In genomic region chr18:3247243-3248061, GRCh38 we compare ENCODE assay signal across 8 cellular contexts. TPM values are rescaled to one million over a fixed set of nuclear protein-coding genes. Genes with fewer than 3 reads are reported as not detected.
DNase-seq lines count a peak whose midpoint lies in the region; ATAC-seq and TF ChIP-seq lines count a peak whose summit lies in the region.

Gene MYL12A, plus strand, starts transcription at chr18:3247801. Its CDS starts 5,447 bp downstream, at chr18:3253248.

- peaks cover 34% of the 10 kb centered on the region for H3K4me1 Mint-ChIP-seq in activated CD4-positive, alpha-beta memory T cell treated with anti-CD3 and anti-CD28 coated beads for 36 hours (ENCODE audit: low read depth)

- under 1% methylated on average over 65 of the region's 65 CpGs for WGBS in liver

- ATAC-seq in GM19438 (IDR thresholded peaks at IDR 0.05; ENCODE audit: low read depth, unreplicated experiment) (peak; percentile 74), HG03575 (IDR thresholded peaks at IDR 0.05; ENCODE audit: extremely low read depth, insufficient number of reproducible peaks, low FRiP score, unreplicated experiment) (peak; percentile 47)

- DNase-seq in CD1c-positive myeloid dendritic cell (ENCODE audit: extremely low spot score) (peak; percentile 95), NCI-H82 treated with DMSO at 0.1 percent for 48 hours (lab: John Stamatoyannopoulos, UW; ENCODE audit: unreplicated experiment) (peak; percentile 93), dermis microvascular lymphatic vessel endothelial cell (ENCODE audit: low read depth in 2 of 2) (peak; percentile 96 to 99)
- DNase-seq in activated CD4-positive, alpha-beta memory T cell treated with anti-CD3 and anti-CD28 coated beads for 36 hours, result peak; percentile 97
- peak; percentile 95 for DNase-seq in stimulated activated CD4-positive, alpha-beta T cell treated with anti-CD3 and anti-CD28 coated beads, Interleukin-4, amount 100 ng/mL, for 24 hours

- TF ChIP-seq CTCF in liver (IDR thresholded peaks at IDR 0.05; ENCODE audit: low read depth, low read length, missing input control), result no peak

- no peak for TF ChIP-seq RAD21 in liver (IDR thresholded peaks at IDR 0.05)

- intact Hi-C loops in activated CD4-positive, alpha-beta memory T cell treated with anti-CD3 and anti-CD28 coated beads for 36 hours (cut with micrococcal nuclease), result loop anchor here (1.0 to 10.0 kb wide), 15 partner anchors 14 to 1143 kb away; partner anchors contain the start of genes LPIN2 and SMCHD1

- peaks cover 20% of the 10 kb centered on the region for H3K36me3 Mint-ChIP-seq in activated CD4-positive, alpha-beta memory T cell treated with anti-CD3 and anti-CD28 coated beads for 36 hours

- CTCF ChIA-PET in activated CD4-positive, alpha-beta memory T cell treated with anti-CD3 and anti-CD28 coated beads for 36 hours (lab: Charles Lee), result interaction anchor here (0.6 to 4.0 kb wide), 19 partner anchors 13 to 418 kb away, joined by 3 to 55 read pairs (median 5); partner anchors contain the start of gene LPIN2

- no peaks in the 10 kb centered on the region for H3K27me3 Mint-ChIP-seq in activated CD4-positive, alpha-beta memory T cell treated with anti-CD3 and anti-CD28 coated beads for 36 hours

- POLR2A ChIA-PET in activated CD4-positive, alpha-beta memory T cell treated with anti-CD3 and anti-CD28 coated beads for 36 hours (lab: Charles Lee), result interaction anchor here (0.7 to 3.7 kb wide), 11 partner anchors 13 to 356 kb away, joined by 3 to 24 read pairs (median 4); partner anchors contain the start of gene MYL12B

- peak within 1 kb of the TSS; percentile 98 for H3K27ac Mint-ChIP-seq in activated CD4-positive, alpha-beta memory T cell treated with anti-CD3 and anti-CD28 coated beads for 36 hours

- H3K4me3 Mint-ChIP-seq in activated CD4-positive, alpha-beta memory T cell treated with anti-CD3 and anti-CD28 coated beads for 36 hours, result peak within 1 kb of the TSS; percentile 97

- H3K9me3 ChIP-seq in liver (ENCODE audit: control insufficient read depth in 4 of 4, low read length in 3 of 4), result no peaks in the 10 kb centered on the region

- H3K27ac ChIP-seq in liver (ENCODE audit: low read depth in 1 of 2, low read length in 2 of 2), result peak within 1 kb of the TSS; percentile 97 to 98

- peaks cover 2 to 28% (median 14%) of the 10 kb centered on the region in 4 donors for H3K4me1 ChIP-seq in liver (ENCODE audit: control insufficient read depth in 4 of 4, insufficient read depth in 4 of 4, low read length in 3 of 4)

- H3K9ac ChIP-seq in liver (ENCODE audit: low read depth in 1 of 2, low read length in 2 of 2), result peak within 1 kb of the TSS; percentile 97 to 98

- no peaks in the 10 kb centered on the region for H3K9me3 Mint-ChIP-seq in activated CD4-positive, alpha-beta memory T cell treated with anti-CD3 and anti-CD28 coated beads for 36 hours

- no peaks in the 10 kb centered on the region for H3K36me3 ChIP-seq in liver (ENCODE audit: control insufficient read depth in 4 of 4, insufficient read depth in 3 of 4, low read depth in 1 of 4, low read length in 3 of 4)

- no peaks in the 10 kb centered on the region for H3K27me3 ChIP-seq in liver (ENCODE audit: control insufficient read depth in 4 of 4, insufficient read depth in 4 of 4, low read length in 3 of 4)

- H3K4me3 ChIP-seq in liver (ENCODE audit: low read depth in 1 of 3, low read length in 3 of 3), result peak within 1 kb of the TSS; percentile 84 to 97 (median 90)

TF ChIP-seq in liver, 16 proteins besides CTCF, POLR2A, EP300 and RAD21:
- TF ChIP-seq FOXA2 (IDR thresholded peaks at IDR 0.05) (no peak), NR2F2 (IDR thresholded peaks at IDR 0.05) (peak; percentile 86), ATF3 (IDR thresholded peaks at IDR 0.05) (peak; percentile 52), HNF4A (conservative IDR thresholded peaks at IDR 0.05) (peak; percentile 40 to 55), FOXA1 (IDR thresholded peaks at IDR 0.05) (peak; percentile 18), HNF4G (IDR thresholded peaks at IDR 0.05) (no peak), SP1 (IDR thresholded peaks at IDR 0.05) (peak; percentile 87), YY1 (IDR thresholded peaks at IDR 0.05) (peak; percentile 68), JUND (IDR thresholded peaks at IDR 0.05) (peak in 1 of 2 donors; percentile 56), TAF1 (conservative IDR thresholded peaks at IDR 0.05) (peak; percentile 91), GABPA (IDR thresholded peaks at IDR 0.05 in 1 of 2, conservative IDR thresholded peaks at IDR 0.05 in 1 of 2) (peak; percentile 84 to 93), MAX (IDR thresholded peaks at IDR 0.05) (peak; percentile 93), EGR1 (IDR thresholded peaks at IDR 0.05; ENCODE audit: low read depth in 2 of 2) (peak; percentile 87 to 93), REST (IDR thresholded peaks at IDR 0.05) (peak; percentile 88), ZBTB33 (IDR thresholded peaks at IDR 0.05) (peak; percentile 52), RXRA (IDR thresholded peaks at IDR 0.05) (peak; percentile 30 to 44)

RNA-seq across cellular contexts. Expression of gene MYL12A, which starts in this region (rescaled TPM):
- total RNA-seq in activated CD4-positive, alpha-beta memory T cell treated with anti-CD3 and anti-CD28 coated beads for 36 hours, result 100 to 1,000 TPM; 538 to 542 TPM
- total RNA-seq in dermis microvascular lymphatic vessel endothelial cell, result 1,001 and 1,143 TPM in 2 replicates
- 100 to 1,000 TPM; 158 to 178 TPM for total RNA-seq in liver
- 100 to 1,000 TPM; 181 to 314 TPM for polyA plus RNA-seq in liver

Comparison
In these comparisons a context has a peak if more than half of its experiments do, and no peak if none do; other contexts are left out.
1. Peak in every context shown above with its lines: DNase-seq, ATAC-seq, H3K4me3 ChIP-seq and H3K27ac ChIP-seq.